ENCODE assay signal across 8 cellular contexts in genomic region chr12:108560752-108561719, GRCh38. TPM values are rescaled to one million over a fixed set of nuclear protein-coding genes. Genes with fewer than 3 reads are reported as not detected.
DNase-seq lines count a peak whose midpoint lies in the region; TF ChIP-seq lines count a peak whose summit lies in the region.

Gene SART3, minus strand, starts transcription at chr12:108561173. Its CDS starts 19 bp downstream, at chr12:108561154.

- H3K36me3 Mint-ChIP-seq in activated naive CD4-positive, alpha-beta T cell treated with anti-CD3 and anti-CD28 coated beads, Interleukin-2, amount 10 ng/mL, durations not matched to agents 7 days and 5 days, result peaks cover 31% of the 10 kb centered on the region

- CTCF ChIA-PET in HEK293 (lab: Yijun Ruan, JAX), result interaction anchor here (0.6 to 2.5 kb wide), 5 partner anchors 47 to 413 kb away, joined by 3 to 20 read pairs (median 5); no protein-coding TSS in a partner anchor
- CTCF ChIA-PET in activated naive CD4-positive, alpha-beta T cell treated with anti-CD3 and anti-CD28 coated beads, Interleukin-2, amount 10 ng/mL, durations not matched to agents 7 days and 5 days (lab: Charles Lee), result interaction anchor here (0.9 to 15.3 kb wide), 5 partner anchors 11 to 58 kb away, joined by 3 to 268 read pairs (median 3); no protein-coding TSS in a partner anchor

- peak within 1 kb of the TSS; percentile 98 for H3K4me3 Mint-ChIP-seq in activated naive CD4-positive, alpha-beta T cell treated with anti-CD3 and anti-CD28 coated beads, Interleukin-2, amount 10 ng/mL, durations not matched to agents 7 days and 5 days

- TF ChIP-seq CTCF in HEK293 (tag by site-specific recombination; IDR thresholded peaks at IDR 0.05) (no peak), neutrophil (IDR thresholded peaks at IDR 0.05) (peak; percentile 17), subcutaneous adipose tissue (IDR thresholded peaks at IDR 0.05; ENCODE audit: low read depth) (no peak)

- peaks cover 65% of the 10 kb centered on the region for H3K4me1 Mint-ChIP-seq in activated naive CD4-positive, alpha-beta T cell treated with anti-CD3 and anti-CD28 coated beads, Interleukin-2, amount 10 ng/mL, durations not matched to agents 7 days and 5 days

- no peaks in the 10 kb centered on the region for H3K9me3 ChIP-seq in HEK293 (ENCODE audit: control insufficient read depth, insufficient read depth, low read depth, low read length)
- no peaks in the 10 kb centered on the region for H3K9me3 ChIP-seq in SK-N-MC (ENCODE audit: low read depth, low read length)
- no peaks in the 10 kb centered on the region for H3K9me3 ChIP-seq in neutrophil

- H3K27ac Mint-ChIP-seq in activated naive CD4-positive, alpha-beta T cell treated with anti-CD3 and anti-CD28 coated beads, Interleukin-2, amount 10 ng/mL, durations not matched to agents 7 days and 5 days, result peak within 1 kb of the TSS; percentile 97

- no peaks in the 10 kb centered on the region for H3K27me3 ChIP-seq in neutrophil

- no peaks in the 10 kb centered on the region for H3K9me3 Mint-ChIP-seq in activated naive CD4-positive, alpha-beta T cell treated with anti-CD3 and anti-CD28 coated beads, Interleukin-2, amount 10 ng/mL, durations not matched to agents 7 days and 5 days

- no peaks in the 10 kb centered on the region for H3K27me3 Mint-ChIP-seq in activated naive CD4-positive, alpha-beta T cell treated with anti-CD3 and anti-CD28 coated beads, Interleukin-2, amount 10 ng/mL, durations not matched to agents 7 days and 5 days

- POLR2A ChIA-PET in HEK293 (lab: Yijun Ruan, JAX), result interaction anchor here (0.5 to 1.6 kb wide), 5 partner anchors 16 to 1710 kb away, joined by 3 to 6 read pairs (median 4); no protein-coding TSS in a partner anchor

- peak within 1 kb of the TSS; percentile 97 for H3K9ac ChIP-seq in SK-N-MC (ENCODE audit: insufficient read length)

- H3K27ac ChIP-seq in HEK293 (ENCODE audit: extremely low read depth, low read depth, low read length) (peak within 1 kb of the TSS; percentile 77), SK-N-MC (peak within 1 kb of the TSS; percentile 98), neutrophil (peak within 1 kb of the TSS; percentile 92)

- H3K4me1 ChIP-seq in HEK293 (ENCODE audit: control insufficient read depth, insufficient read depth, low read length) (0 out of 2 replicates have a peak, but pooled peaks cover 2% of the 10 kb centered on the region), neutrophil (ENCODE audit: control insufficient read depth in 1 of 2, insufficient read depth in 1 of 2, low read depth in 1 of 2, low read length in 1 of 2) (peaks cover 35 to 36% of the 10 kb centered on the region in 2 experiments)

- H3K36me3 ChIP-seq in HEK293 (ENCODE audit: control insufficient read depth in 2 of 2, insufficient read depth in 1 of 2, low read length in 2 of 2), result peaks cover 14 to 41% of the 10 kb centered on the region in 2 experiments
- peaks cover 46% of the 10 kb centered on the region for H3K36me3 ChIP-seq in SK-N-MC (ENCODE audit: insufficient read depth, low read length)
- H3K36me3 ChIP-seq in neutrophil, result peaks cover 18% of the 10 kb centered on the region

- DNase-seq in GF-D8 (lab: John Stamatoyannopoulos, UW), result peak; percentile 79
- peak; percentile 96 for DNase-seq in NAMALWA (ENCODE audit: low spot score)
- peak; percentile 91 for DNase-seq in SK-N-MC (ENCODE audit: low read depth, low spot score)
- peak; percentile 87 for DNase-seq in activated naive CD4-positive, alpha-beta T cell treated with anti-CD3 and anti-CD28 coated beads, Interleukin-2, amount 10 ng/mL, durations not matched to agents 7 days and 5 days
- DNase-seq in germinal center (ENCODE audit: low spot score), result peak; percentile 85

- H3K4me3 ChIP-seq in HEK293 (ENCODE audit: low read depth, low read length) (peak within 1 kb of the TSS; percentile 97), SK-N-MC (peak within 1 kb of the TSS; percentile 81), neutrophil (ENCODE audit: low read depth in 1 of 2, low read length in 1 of 2) (peak within 1 kb of the TSS; percentile 71 to 88)

TF ChIP-seq in HEK293, 187 proteins besides CTCF, POLR2A, EP300 and RAD21 (continues in another document):
- TF ChIP-seq ZNF549 (tag by site-specific recombination; IDR thresholded peaks at IDR 0.05) (no peak), ZNF391 (tag by site-specific recombination; IDR thresholded peaks at IDR 0.05; ENCODE audit: borderline replicate concordance, low read depth) (0 out of 2 replicates have a peak, but pooled peaks have one; percentile 27), KLF8 (tag by site-specific recombination; IDR thresholded peaks at IDR 0.05) (no peak), ZNF792 (tag by site-specific recombination; IDR thresholded peaks at IDR 0.05) (no peak), ZNF561 (tag by site-specific recombination; IDR thresholded peaks at IDR 0.05; ENCODE audit: borderline replicate concordance) (0 out of 2 replicates have a peak, but pooled peaks have one; percentile 18), REST (tag by site-specific recombination; IDR thresholded peaks at IDR 0.05) (peak; percentile 64), ZNF214 (tag by site-specific recombination; IDR thresholded peaks at IDR 0.05; ENCODE audit: borderline replicate concordance) (peak; percentile 14; the same call in 1 of the 2 replicates), ZNF394 (tag by site-specific recombination; IDR thresholded peaks at IDR 0.05; ENCODE audit: borderline replicate concordance) (peak; percentile 43), PRDM2 (tag by site-specific recombination; IDR thresholded peaks at IDR 0.05; ENCODE audit: borderline replicate concordance) (no peak), ZFHX2 (tag by site-specific recombination; conservative IDR thresholded peaks at IDR 0.05) (peak; percentile 26; the same call in 1 of the 2 replicates), SP3 (tag by site-specific recombination; IDR thresholded peaks at IDR 0.05) (peak; percentile 83)

RNA-seq across cellular contexts. Expression of gene SART3, which starts in this region (rescaled TPM):
- 10 to 100 TPM; 35.0 to 52.6 (median 36.5) TPM for total RNA-seq in subcutaneous adipose tissue

Comparison
In these comparisons a context has a peak if more than half of its experiments do, and no peak if none do; other contexts are left out.
1. Peak in every context shown above with its lines: DNase-seq, H3K4me3 ChIP-seq and H3K27ac ChIP-seq.